Comparison of ENCODE assay signal across 1 cellular context in genomic region chr6:4128072-4128471, GRCh38.
TF ChIP-seq lines count a peak whose summit lies in the region.

No MANE protein-coding gene starts in this region.

TF ChIP-seq in K562, 482 proteins besides CTCF, POLR2A, EP300 and RAD21:
- TF ChIP-seq GMEB1 (CRISPR knock-in tag; IDR thresholded peaks at IDR 0.05) = no peak
- no peak for TF ChIP-seq CLOCK (CRISPR knock-in tag; IDR thresholded peaks at IDR 0.05; ENCODE audit: borderline replicate concordance)
- TF ChIP-seq EP400 (IDR thresholded peaks at IDR 0.05) = no peak
- TF ChIP-seq EGR1 (conservative IDR thresholded peaks at IDR 0.05) = no peak
- TF ChIP-seq PYGO2 (tag; IDR thresholded peaks at IDR 0.05) = no peak
- 0 out of 4 replicates have a peak, but pooled peaks of 1 of the 2 experiments have one; percentile 7 for TF ChIP-seq SIX5 (IDR thresholded peaks at IDR 0.05; ENCODE audit: borderline replicate concordance in 1 of 2, insufficient read depth in 1 of 2, low read depth in 1 of 2, low read length in 2 of 2)
- no peak for TF ChIP-seq EZH2 (IDR thresholded peaks at IDR 0.05; ENCODE audit: borderline replicate concordance, low read depth, low read length)
- TF ChIP-seq HEY1 (CRISPR knock-in tag; IDR thresholded peaks at IDR 0.05; ENCODE audit: borderline replicate concordance) = no peak
- TF ChIP-seq PHF21A (IDR thresholded peaks at IDR 0.05; ENCODE audit: borderline replicate concordance, low read depth) = no peak
- no peak for TF ChIP-seq ESRRB (CRISPR knock-in tag; IDR thresholded peaks at IDR 0.05; ENCODE audit: borderline replicate concordance)
- no peak for TF ChIP-seq MED1 (CRISPR knock-in tag; IDR thresholded peaks at IDR 0.05; ENCODE audit: borderline replicate concordance)
- no peak for TF ChIP-seq DIDO1 (tag; IDR thresholded peaks at IDR 0.05; ENCODE audit: low read depth)
- TF ChIP-seq, protein P1, sequence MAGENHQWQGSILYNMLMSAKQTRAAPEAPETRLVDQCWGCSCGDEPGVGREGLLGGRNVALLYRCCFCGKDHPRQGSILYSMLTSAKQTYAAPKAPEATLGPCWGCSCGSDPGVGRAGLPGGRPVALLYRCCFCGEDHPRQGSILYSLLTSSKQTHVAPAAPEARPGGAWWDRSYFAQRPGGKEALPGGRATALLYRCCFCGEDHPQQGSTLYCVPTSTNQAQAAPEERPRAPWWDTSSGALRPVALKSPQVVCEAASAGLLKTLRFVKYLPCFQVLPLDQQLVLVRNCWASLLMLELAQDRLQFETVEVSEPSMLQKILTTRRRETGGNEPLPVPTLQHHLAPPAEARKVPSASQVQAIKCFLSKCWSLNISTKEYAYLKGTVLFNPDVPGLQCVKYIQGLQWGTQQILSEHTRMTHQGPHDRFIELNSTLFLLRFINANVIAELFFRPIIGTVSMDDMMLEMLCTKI (IDR thresholded peaks at IDR 0.05; ENCODE audit: partially characterized antibody) = no peak
- TF ChIP-seq RBFOX2 (IDR thresholded peaks at IDR 0.05; ENCODE audit: low read depth, low read length) = no peak
- TF ChIP-seq BACH1 (tag; IDR thresholded peaks at IDR 0.05) = no peak
- no peak for TF ChIP-seq ZNF75A (CRISPR knock-in tag; IDR thresholded peaks at IDR 0.05)
- TF ChIP-seq, protein P2, sequence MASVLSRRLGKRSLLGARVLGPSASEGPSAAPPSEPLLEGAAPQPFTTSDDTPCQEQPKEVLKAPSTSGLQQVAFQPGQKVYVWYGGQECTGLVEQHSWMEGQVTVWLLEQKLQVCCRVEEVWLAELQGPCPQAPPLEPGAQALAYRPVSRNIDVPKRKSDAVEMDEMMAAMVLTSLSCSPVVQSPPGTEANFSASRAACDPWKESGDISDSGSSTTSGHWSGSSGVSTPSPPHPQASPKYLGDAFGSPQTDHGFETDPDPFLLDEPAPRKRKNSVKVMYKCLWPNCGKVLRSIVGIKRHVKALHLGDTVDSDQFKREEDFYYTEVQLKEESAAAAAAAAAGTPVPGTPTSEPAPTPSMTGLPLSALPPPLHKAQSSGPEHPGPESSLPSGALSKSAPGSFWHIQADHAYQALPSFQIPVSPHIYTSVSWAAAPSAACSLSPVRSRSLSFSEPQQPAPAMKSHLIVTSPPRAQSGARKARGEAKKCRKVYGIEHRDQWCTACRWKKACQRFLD (CRISPR knock-in tag; IDR thresholded peaks at IDR 0.05) = 0 out of 2 replicates have a peak, but pooled peaks have one; percentile 26
- no peak for TF ChIP-seq PPARD (CRISPR knock-in tag; IDR thresholded peaks at IDR 0.05)
- TF ChIP-seq CBFA2T3 (IDR thresholded peaks at IDR 0.05) = 0 out of 2 replicates have a peak, but pooled peaks have one; percentile 22
